In the genomic region with DNA sequence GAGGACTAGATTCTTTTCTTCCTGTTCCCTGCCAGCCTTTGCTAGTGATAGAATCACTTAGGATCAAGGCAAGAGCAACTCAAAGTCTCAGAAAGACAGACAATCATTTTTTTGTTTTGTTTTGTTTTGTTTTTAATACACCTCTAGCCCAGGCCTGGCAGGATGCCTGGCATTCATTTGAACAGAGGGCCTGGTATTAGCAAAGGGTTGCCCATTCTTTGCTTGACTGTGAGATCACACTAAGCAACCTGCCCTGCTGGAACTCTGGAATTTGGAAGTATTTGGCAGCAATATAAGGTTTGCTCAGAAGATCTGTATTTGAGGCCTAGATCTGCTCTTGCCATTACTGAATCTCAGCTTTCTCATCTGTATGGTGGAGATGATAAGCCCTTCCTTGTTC, we compare ENCODE assay signal across 1 cellular context.
TF ChIP-seq lines count a peak whose summit lies in the region.

No MANE protein-coding gene starts in this region.

TF ChIP-seq in H1, 55 proteins besides CTCF, POLR2A, EP300 and RAD21:
- TF ChIP-seq, protein P1, sequence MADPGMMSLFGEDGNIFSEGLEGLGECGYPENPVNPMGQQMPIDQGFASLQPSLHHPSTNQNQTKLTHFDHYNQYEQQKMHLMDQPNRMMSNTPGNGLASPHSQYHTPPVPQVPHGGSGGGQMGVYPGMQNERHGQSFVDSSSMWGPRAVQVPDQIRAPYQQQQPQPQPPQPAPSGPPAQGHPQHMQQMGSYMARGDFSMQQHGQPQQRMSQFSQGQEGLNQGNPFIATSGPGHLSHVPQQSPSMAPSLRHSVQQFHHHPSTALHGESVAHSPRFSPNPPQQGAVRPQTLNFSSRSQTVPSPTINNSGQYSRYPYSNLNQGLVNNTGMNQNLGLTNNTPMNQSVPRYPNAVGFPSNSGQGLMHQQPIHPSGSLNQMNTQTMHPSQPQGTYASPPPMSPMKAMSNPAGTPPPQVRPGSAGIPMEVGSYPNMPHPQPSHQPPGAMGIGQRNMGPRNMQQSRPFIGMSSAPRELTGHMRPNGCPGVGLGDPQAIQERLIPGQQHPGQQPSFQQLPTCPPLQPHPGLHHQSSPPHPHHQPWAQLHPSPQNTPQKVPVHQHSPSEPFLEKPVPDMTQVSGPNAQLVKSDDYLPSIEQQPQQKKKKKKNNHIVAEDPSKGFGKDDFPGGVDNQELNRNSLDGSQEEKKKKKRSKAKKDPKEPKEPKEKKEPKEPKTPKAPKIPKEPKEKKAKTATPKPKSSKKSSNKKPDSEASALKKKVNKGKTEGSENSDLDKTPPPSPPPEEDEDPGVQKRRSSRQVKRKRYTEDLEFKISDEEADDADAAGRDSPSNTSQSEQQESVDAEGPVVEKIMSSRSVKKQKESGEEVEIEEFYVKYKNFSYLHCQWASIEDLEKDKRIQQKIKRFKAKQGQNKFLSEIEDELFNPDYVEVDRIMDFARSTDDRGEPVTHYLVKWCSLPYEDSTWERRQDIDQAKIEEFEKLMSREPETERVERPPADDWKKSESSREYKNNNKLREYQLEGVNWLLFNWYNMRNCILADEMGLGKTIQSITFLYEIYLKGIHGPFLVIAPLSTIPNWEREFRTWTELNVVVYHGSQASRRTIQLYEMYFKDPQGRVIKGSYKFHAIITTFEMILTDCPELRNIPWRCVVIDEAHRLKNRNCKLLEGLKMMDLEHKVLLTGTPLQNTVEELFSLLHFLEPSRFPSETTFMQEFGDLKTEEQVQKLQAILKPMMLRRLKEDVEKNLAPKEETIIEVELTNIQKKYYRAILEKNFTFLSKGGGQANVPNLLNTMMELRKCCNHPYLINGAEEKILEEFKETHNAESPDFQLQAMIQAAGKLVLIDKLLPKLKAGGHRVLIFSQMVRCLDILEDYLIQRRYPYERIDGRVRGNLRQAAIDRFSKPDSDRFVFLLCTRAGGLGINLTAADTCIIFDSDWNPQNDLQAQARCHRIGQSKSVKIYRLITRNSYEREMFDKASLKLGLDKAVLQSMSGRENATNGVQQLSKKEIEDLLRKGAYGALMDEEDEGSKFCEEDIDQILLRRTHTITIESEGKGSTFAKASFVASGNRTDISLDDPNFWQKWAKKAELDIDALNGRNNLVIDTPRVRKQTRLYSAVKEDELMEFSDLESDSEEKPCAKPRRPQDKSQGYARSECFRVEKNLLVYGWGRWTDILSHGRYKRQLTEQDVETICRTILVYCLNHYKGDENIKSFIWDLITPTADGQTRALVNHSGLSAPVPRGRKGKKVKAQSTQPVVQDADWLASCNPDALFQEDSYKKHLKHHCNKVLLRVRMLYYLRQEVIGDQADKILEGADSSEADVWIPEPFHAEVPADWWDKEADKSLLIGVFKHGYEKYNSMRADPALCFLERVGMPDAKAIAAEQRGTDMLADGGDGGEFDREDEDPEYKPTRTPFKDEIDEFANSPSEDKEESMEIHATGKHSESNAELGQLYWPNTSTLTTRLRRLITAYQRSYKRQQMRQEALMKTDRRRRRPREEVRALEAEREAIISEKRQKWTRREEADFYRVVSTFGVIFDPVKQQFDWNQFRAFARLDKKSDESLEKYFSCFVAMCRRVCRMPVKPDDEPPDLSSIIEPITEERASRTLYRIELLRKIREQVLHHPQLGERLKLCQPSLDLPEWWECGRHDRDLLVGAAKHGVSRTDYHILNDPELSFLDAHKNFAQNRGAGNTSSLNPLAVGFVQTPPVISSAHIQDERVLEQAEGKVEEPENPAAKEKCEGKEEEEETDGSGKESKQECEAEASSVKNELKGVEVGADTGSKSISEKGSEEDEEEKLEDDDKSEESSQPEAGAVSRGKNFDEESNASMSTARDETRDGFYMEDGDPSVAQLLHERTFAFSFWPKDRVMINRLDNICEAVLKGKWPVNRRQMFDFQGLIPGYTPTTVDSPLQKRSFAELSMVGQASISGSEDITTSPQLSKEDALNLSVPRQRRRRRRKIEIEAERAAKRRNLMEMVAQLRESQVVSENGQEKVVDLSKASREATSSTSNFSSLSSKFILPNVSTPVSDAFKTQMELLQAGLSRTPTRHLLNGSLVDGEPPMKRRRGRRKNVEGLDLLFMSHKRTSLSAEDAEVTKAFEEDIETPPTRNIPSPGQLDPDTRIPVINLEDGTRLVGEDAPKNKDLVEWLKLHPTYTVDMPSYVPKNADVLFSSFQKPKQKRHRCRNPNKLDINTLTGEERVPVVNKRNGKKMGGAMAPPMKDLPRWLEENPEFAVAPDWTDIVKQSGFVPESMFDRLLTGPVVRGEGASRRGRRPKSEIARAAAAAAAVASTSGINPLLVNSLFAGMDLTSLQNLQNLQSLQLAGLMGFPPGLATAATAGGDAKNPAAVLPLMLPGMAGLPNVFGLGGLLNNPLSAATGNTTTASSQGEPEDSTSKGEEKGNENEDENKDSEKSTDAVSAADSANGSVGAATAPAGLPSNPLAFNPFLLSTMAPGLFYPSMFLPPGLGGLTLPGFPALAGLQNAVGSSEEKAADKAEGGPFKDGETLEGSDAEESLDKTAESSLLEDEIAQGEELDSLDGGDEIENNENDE (IDR thresholded peaks at IDR 0.05; ENCODE audit: insufficient replicate concordance, low read length): no peak
- TF ChIP-seq, protein P2, sequence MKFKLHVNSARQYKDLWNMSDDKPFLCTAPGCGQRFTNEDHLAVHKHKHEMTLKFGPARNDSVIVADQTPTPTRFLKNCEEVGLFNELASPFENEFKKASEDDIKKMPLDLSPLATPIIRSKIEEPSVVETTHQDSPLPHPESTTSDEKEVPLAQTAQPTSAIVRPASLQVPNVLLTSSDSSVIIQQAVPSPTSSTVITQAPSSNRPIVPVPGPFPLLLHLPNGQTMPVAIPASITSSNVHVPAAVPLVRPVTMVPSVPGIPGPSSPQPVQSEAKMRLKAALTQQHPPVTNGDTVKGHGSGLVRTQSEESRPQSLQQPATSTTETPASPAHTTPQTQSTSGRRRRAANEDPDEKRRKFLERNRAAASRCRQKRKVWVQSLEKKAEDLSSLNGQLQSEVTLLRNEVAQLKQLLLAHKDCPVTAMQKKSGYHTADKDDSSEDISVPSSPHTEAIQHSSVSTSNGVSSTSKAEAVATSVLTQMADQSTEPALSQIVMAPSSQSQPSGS (IDR thresholded peaks at IDR 0.05; ENCODE audit: low read length): no peak
- TF ChIP-seq POU5F1 (IDR thresholded peaks at IDR 0.05; ENCODE audit: low read depth, low read length) (no peak), CBX8 (IDR thresholded peaks at IDR 0.05; ENCODE audit: borderline replicate concordance, low read depth, low read length) (no peak), TEAD4 (IDR thresholded peaks at IDR 0.05; ENCODE audit: low read depth, low read length) (no peak), CHD2 (IDR thresholded peaks at IDR 0.05; ENCODE audit: low read length) (no peak), BCL11A (IDR thresholded peaks at IDR 0.05; ENCODE audit: low read depth in 2 of 2, low read length in 2 of 2) (no peak), NANOG (IDR thresholded peaks at IDR 0.05; ENCODE audit: insufficient read depth, low read depth, low read length, poor library complexity, severe bottlenecking) (no peak)
- TF ChIP-seq, protein P3, sequence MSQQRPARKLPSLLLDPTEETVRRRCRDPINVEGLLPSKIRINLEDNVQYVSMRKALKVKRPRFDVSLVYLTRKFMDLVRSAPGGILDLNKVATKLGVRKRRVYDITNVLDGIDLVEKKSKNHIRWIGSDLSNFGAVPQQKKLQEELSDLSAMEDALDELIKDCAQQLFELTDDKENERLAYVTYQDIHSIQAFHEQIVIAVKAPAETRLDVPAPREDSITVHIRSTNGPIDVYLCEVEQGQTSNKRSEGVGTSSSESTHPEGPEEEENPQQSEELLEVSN (IDR thresholded peaks at IDR 0.05): no peak
